7 cellular contexts compared by ENCODE assay signal in the genomic region with DNA sequence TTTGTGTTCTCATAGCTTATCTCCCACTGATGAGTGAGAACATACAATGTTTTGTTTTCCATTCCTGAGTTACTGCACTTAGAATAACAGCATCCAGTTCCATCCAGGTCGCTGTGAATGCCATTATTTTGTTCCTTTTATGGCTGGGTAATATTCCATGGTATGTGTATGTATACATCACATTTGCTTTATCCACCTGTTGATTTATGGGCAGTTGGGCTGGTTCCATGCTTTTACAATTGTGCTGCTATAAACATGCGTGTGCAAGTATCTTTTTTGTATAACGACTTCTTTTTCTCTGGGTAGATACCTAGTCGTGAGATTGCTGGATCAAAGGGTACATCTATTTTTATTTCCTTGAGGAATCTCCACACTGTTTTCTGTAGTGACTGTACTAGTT.
"Had no signal": no experiment of that assay in that cellular context is flagged by ENCODE, and none has a peak within 500 bp of the region (broad histone marks: within the 10 kb centered on the region; RNA-seq: fewer than 3 reads in every experiment).

No MANE protein-coding gene starts in this region.

- H3K9me3 Mint-ChIP-seq: HFFc6 had no signal

- DNase-seq: H9, HCEC 1CT, HFFc6, IMR-90, KBM-7 had no signal

- ATAC-seq: GM23338 had no signal

- H2AFZ ChIP-seq: GM23338 had no signal

- H3K4me3 Mint-ChIP-seq: GM23338, H9, HFFc6 had no signal

- H3K4me3 ChIP-seq: GM23338 had no signal

- H3K9ac ChIP-seq: KMS-11 had no signal

- H3K27ac Mint-ChIP-seq: GM23338, H9, HFFc6 had no signal

- H3K4me1 Mint-ChIP-seq: GM23338, H9 had no signal

- H3K4me2 ChIP-seq: GM23338, KMS-11 had no signal

- H3K27ac ChIP-seq: KMS-11 had no signal
